ENCODE assay signal across 10 cellular contexts in the genomic region with DNA sequence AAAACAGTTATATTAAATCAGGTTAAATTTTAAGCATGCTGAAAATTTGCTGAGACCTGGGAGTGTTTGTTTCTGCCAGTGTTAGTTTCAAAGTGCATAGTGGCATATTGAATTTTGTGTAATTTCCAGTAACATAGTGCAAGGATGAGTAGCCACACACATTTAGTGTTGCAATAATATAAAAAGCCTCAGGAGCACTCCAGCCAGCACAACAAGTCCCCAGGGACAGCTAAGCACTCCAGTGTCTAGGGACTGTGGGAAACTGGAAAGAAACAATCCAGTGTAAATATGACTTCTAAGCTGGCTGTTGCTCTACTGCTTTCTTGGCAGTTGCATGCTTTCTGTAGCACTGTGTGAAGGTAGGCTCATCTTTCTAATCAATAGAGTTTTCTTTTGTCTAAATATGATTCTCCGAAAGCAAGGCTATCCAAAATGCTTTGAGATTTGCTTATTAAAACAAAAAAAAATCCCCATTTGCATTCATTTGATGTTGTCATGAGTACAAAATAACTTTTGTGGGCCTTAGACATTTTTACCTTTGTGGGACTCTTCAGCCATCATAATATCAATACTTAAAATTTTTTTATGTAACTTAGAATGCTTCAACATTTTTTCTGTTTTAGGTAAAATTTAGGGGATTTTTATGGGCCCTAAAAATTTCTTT. TPM values are rescaled to one million over a fixed set of nuclear protein-coding genes. Genes with fewer than 3 reads are reported as not detected.
A peak's percentile ranks its signal among the peaks of the same experiment; 100 is the strongest.
DNase-seq lines count a peak whose midpoint lies in the region; ATAC-seq and TF ChIP-seq lines count a peak whose summit lies in the region.
"Had no signal": no experiment of that assay in that cellular context is flagged by ENCODE, and none has a peak within 500 bp of the region (broad histone marks: within the 10 kb centered on the region; RNA-seq: fewer than 3 reads in every experiment).

No MANE protein-coding gene starts in this region.

- TF ChIP-seq CTCF in AG10803 (conservative IDR thresholded peaks at IDR 0.05; ENCODE audit: low read length) = no peak

- H3K27me3 ChIP-seq in effector memory CD4-positive, alpha-beta T cell (replicated peaks; ENCODE audit: control insufficient read depth, insufficient read depth, low read length, poor library complexity, severe bottlenecking) = no peaks in the 10 kb centered on the region

- H3K4me1 ChIP-seq in effector memory CD4-positive, alpha-beta T cell (ENCODE audit: control insufficient read depth, insufficient read depth, low read length, poor library complexity, severe bottlenecking) = no peaks in the 10 kb centered on the region

- H3K36me3 ChIP-seq in effector memory CD4-positive, alpha-beta T cell (ENCODE audit: control insufficient read depth, insufficient read depth, low read length) = no peaks in the 10 kb centered on the region

- no peak overlapping the region for H3K27ac ChIP-seq in effector memory CD4-positive, alpha-beta T cell (ENCODE audit: insufficient read depth, low read length, poor library complexity, severe bottlenecking)

- DNase-seq in AG10803 (ENCODE audit: low read depth) = peak; percentile 96
- DNase-seq in HuH-7 (ENCODE audit: low spot score) = peak; percentile 33
- DNase-seq in SK-MEL-5 (ENCODE audit: low read depth, low spot score) = peak; percentile 54
- peak; percentile 57 for DNase-seq in iris pigment epithelial cell (ENCODE audit: low read depth)
- no peak for DNase-seq in activated CD4-positive, alpha-beta T cell treated with anti-CD3 and anti-CD28 coated beads, Interleukin-2, amount 50 U/mL, for 4 hours
- DNase-seq in DMS 273 treated with DMSO at 0.1 percent for 48 hours (lab: John Stamatoyannopoulos, UW) = no peak
- DNase-seq in effector memory CD4-positive, alpha-beta T cell = no peak
- DNase-seq: KBM-7, T-helper 1 cell had no signal

- H3K9me3 ChIP-seq in effector memory CD4-positive, alpha-beta T cell (ENCODE audit: control insufficient read depth, low read length) = no peaks in the 10 kb centered on the region

- H3K4me3 ChIP-seq in AG10803 (ENCODE audit: low read length) = no peak overlapping the region
- H3K4me3 ChIP-seq in effector memory CD4-positive, alpha-beta T cell (ENCODE audit: insufficient read depth, low read depth, low read length, poor library complexity, severe bottlenecking) = no peak overlapping the region

- ATAC-seq in HG02763 (IDR thresholded peaks at IDR 0.05; ENCODE audit: unreplicated experiment) = no peak

- in situ Hi-C loops in SK-MEL-5 (cut with HindIII; ENCODE audit: low pct_unique_long_range_greater_than_20kb, low sequenced_read_pairs) = no loop called here

RNA-seq across cellular contexts. Expression of gene CXCL2, which starts 24.2 kb away (rescaled TPM):
- total RNA-seq in SK-MEL-5 (2014; rRNA removed; shearing (Covaris generic)) = 0.53 and 0.61 TPM in 2 replicates
- 1.6 and 2.2 TPM in 2 replicates for polyA plus RNA-seq in SK-MEL-5 (2015; cell fraction: cytosol; rRNA removed)
- polyA plus RNA-seq in SK-MEL-5 (2015; cell fraction: nucleus; rRNA removed) = 5.2 and 11.4 TPM in 2 replicates

RNA-seq across cellular contexts. Expression of gene MTHFD2L, which starts 34.7 kb away (rescaled TPM):
- total RNA-seq in SK-MEL-5 (2014; rRNA removed; shearing (Covaris generic)) = 7.5 TPM in 2 replicates
- 3.0 and 3.9 TPM in 2 replicates for polyA plus RNA-seq in SK-MEL-5 (2015; cell fraction: cytosol; rRNA removed)
- 42.4 and 44.3 TPM in 2 replicates for polyA plus RNA-seq in SK-MEL-5 (2015; cell fraction: nucleus; rRNA removed)

Comparison
In these comparisons a context has a peak if more than half of its experiments do, and no peak if none do; other contexts are left out.
1. DNase-seq: peak in AG10803 (single experiment), HuH-7 (single experiment), SK-MEL-5 (single experiment) and iris pigment epithelial cell (single experiment); none in activated CD4-positive, alpha-beta T cell treated with anti-CD3 and anti-CD28 coated beads, Interleukin-2, amount 50 U/mL, for 4 hours (0 of 2), DMS 273 treated with DMSO at 0.1 percent for 48 hours (single experiment) and effector memory CD4-positive, alpha-beta T cell (0 of 3).